13 cellular contexts compared by ENCODE assay signal in the genomic region with DNA sequence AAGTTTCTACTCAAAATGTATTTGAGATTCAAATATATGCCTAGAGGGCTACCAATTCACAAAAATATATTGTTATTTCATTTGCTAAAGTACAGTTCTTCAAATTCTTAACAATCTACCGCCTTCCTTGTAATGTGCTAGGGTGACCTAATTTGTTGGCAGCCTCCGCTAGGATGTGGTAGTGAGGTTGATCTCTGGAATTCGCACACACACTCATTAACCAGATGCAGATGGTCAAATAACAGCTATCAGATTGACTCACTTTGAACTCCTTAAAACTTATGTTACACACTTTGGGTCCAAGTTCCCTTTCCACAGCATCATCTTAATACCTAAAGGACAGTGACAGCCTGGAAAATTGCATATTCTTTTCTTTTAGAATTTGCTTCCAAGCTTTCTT.
A peak's percentile ranks its signal among the peaks of the same experiment; 100 is the strongest.
DNase-seq lines count a peak whose midpoint lies in the region; ATAC-seq, FAIRE-seq and TF ChIP-seq lines count a peak whose summit lies in the region.
"Had no signal": no experiment of that assay in that cellular context is flagged by ENCODE, and none has a peak within 500 bp of the region (broad histone marks: within the 10 kb centered on the region; RNA-seq: fewer than 3 reads in every experiment).

No MANE protein-coding gene starts in this region.

- H3K4me3 Mint-ChIP-seq in activated naive CD4-positive, alpha-beta T cell treated with anti-CD3 and anti-CD28 coated beads, Interleukin-2, amount 10 ng/mL, durations not matched to agents 7 days and 5 days, result no peak overlapping the region
- H3K4me3 Mint-ChIP-seq: stimulated activated memory B cell treated with anti-CD40 and anti-IgM and Interleukin-4, amounts not matched to agents 10 μg/mL and 1 μg/mL and 100 μg/mL, for 72 hours; WTC11 had no signal

- intact Hi-C loops in kidney (cut with DNase I), result no loop called here

- H3K27ac ChIP-seq in kidney (ENCODE audit: low read depth in 2 of 2, low read length in 2 of 2), result no peak overlapping the region
- H3K27ac ChIP-seq: heart right ventricle had no signal

- no peaks in the 10 kb centered on the region for H3K36me3 ChIP-seq in BJ (ENCODE audit: control insufficient read depth, insufficient read depth, low read length)
- H3K36me3 ChIP-seq in kidney (ENCODE audit: control insufficient read depth in 1 of 2, insufficient read depth in 2 of 2, low read length in 2 of 2), result no peaks in the 10 kb centered on the region
- H3K36me3 ChIP-seq: heart right ventricle had no signal

- H3K27ac Mint-ChIP-seq in activated naive CD4-positive, alpha-beta T cell treated with anti-CD3 and anti-CD28 coated beads, Interleukin-2, amount 10 ng/mL, durations not matched to agents 7 days and 5 days, result no peak overlapping the region
- H3K27ac Mint-ChIP-seq: stimulated activated memory B cell treated with anti-CD40 and anti-IgM and Interleukin-4, amounts not matched to agents 10 μg/mL and 1 μg/mL and 100 μg/mL, for 72 hours; WTC11 had no signal

- H3K4me3 ChIP-seq in BJ (ENCODE audit: low read depth, low read length) (no peak overlapping the region), epithelial cell of proximal tubule (ENCODE audit: low read depth, low read length) (no peak overlapping the region), kidney (ENCODE audit: low read length in 2 of 2) (no peak overlapping the region)
- H3K4me3 ChIP-seq: heart right ventricle had no signal

- ATAC-seq in HG03520 (IDR thresholded peaks at IDR 0.05; ENCODE audit: unreplicated experiment), result no peak
- ATAC-seq: stimulated activated memory B cell treated with anti-CD40 and anti-IgM and Interleukin-4, amounts not matched to agents 10 μg/mL and 1 μg/mL and 100 μg/mL, for 72 hours; WTC11 had no signal

- H3K9ac ChIP-seq in kidney (ENCODE audit: low read length in 2 of 2), result no peak overlapping the region

- H3K27me3 Mint-ChIP-seq in activated naive CD4-positive, alpha-beta T cell treated with anti-CD3 and anti-CD28 coated beads, Interleukin-2, amount 10 ng/mL, durations not matched to agents 7 days and 5 days, result no peaks in the 10 kb centered on the region
- H3K27me3 Mint-ChIP-seq: stimulated activated memory B cell treated with anti-CD40 and anti-IgM and Interleukin-4, amounts not matched to agents 10 μg/mL and 1 μg/mL and 100 μg/mL, for 72 hours had no signal

- no peak for FAIRE-seq in kidney (lab: Jason Lieb, UNC)

- peaks cover 0 to 7% of the 10 kb centered on the region in 2 donors for H3K4me1 ChIP-seq in kidney (ENCODE audit: control insufficient read depth in 1 of 2, insufficient read depth in 1 of 2, low read depth in 1 of 2, low read length in 2 of 2)
- H3K4me1 ChIP-seq: Caco-2, heart right ventricle had no signal

- no peaks in the 10 kb centered on the region for H3K9me3 ChIP-seq in kidney (ENCODE audit: control insufficient read depth in 1 of 2, low read length in 2 of 2)
- H3K9me3 ChIP-seq: Caco-2 had no signal

- no peaks in the 10 kb centered on the region for H3K36me3 Mint-ChIP-seq in activated naive CD4-positive, alpha-beta T cell treated with anti-CD3 and anti-CD28 coated beads, Interleukin-2, amount 10 ng/mL, durations not matched to agents 7 days and 5 days
- H3K36me3 Mint-ChIP-seq: stimulated activated memory B cell treated with anti-CD40 and anti-IgM and Interleukin-4, amounts not matched to agents 10 μg/mL and 1 μg/mL and 100 μg/mL, for 72 hours; WTC11 had no signal

- POLR2A ChIA-PET in BJ (lab: Charles Lee), result interaction anchor here (0.6 kb wide), 1 partner anchor 42 kb away, joined by 3 read pairs; no protein-coding TSS in a partner anchor

- no peaks in the 10 kb centered on the region for H3K4me1 Mint-ChIP-seq in activated naive CD4-positive, alpha-beta T cell treated with anti-CD3 and anti-CD28 coated beads, Interleukin-2, amount 10 ng/mL, durations not matched to agents 7 days and 5 days
- H3K4me1 Mint-ChIP-seq: stimulated activated memory B cell treated with anti-CD40 and anti-IgM and Interleukin-4, amounts not matched to agents 10 μg/mL and 1 μg/mL and 100 μg/mL, for 72 hours had no signal

- no peaks in the 10 kb centered on the region for H3K27me3 ChIP-seq in BJ (ENCODE audit: control insufficient read depth, insufficient read depth, low read length)
- H3K27me3 ChIP-seq: heart right ventricle had no signal

- CTCF ChIA-PET in BJ (lab: Yijun Ruan, JAX), result interaction anchor here (0.6 kb wide), 1 partner anchor 9 kb away, joined by 3 read pairs; no protein-coding TSS in a partner anchor
- CTCF ChIA-PET in activated naive CD4-positive, alpha-beta T cell treated with anti-CD3 and anti-CD28 coated beads, Interleukin-2, amount 10 ng/mL, durations not matched to agents 7 days and 5 days (lab: Charles Lee), result no interaction called here

- TF ChIP-seq CTCF in BJ (IDR thresholded peaks at IDR 0.05; ENCODE audit: insufficient read depth, low read depth, low read length) (no peak), epithelial cell of proximal tubule (conservative IDR thresholded peaks at IDR 0.05; ENCODE audit: low read depth, low read length) (peak; percentile 17), kidney (IDR thresholded peaks at IDR 0.05; ENCODE audit: borderline replicate concordance, extremely low read depth, insufficient read depth) (no peak)

- no peaks in the 10 kb centered on the region for H3K9me3 Mint-ChIP-seq in activated naive CD4-positive, alpha-beta T cell treated with anti-CD3 and anti-CD28 coated beads, Interleukin-2, amount 10 ng/mL, durations not matched to agents 7 days and 5 days

- peak; percentile 83 for DNase-seq in BJ (ENCODE audit: low read depth)
- peak; percentile 23 for DNase-seq in NCI-H446 treated with DMSO at 0.1 percent for 48 hours (lab: John Stamatoyannopoulos, UW)
- peak; percentile 90 for DNase-seq in epithelial cell of proximal tubule (ENCODE audit: low read depth)
- DNase-seq in myocyte (ENCODE audit: low read depth), result peak; percentile 90
- no peak for DNase-seq in GF-D8 (lab: John Stamatoyannopoulos, UW)
- no peak for DNase-seq in activated naive CD4-positive, alpha-beta T cell treated with anti-CD3 and anti-CD28 coated beads, Interleukin-2, amount 10 ng/mL, durations not matched to agents 7 days and 5 days
- no peak for DNase-seq in kidney
- DNase-seq: Caco-2, SHP77 had no signal

Comparison
In these comparisons a context has a peak if more than half of its experiments do, and no peak if none do; other contexts are left out.
1. DNase-seq: peak in BJ (single experiment), NCI-H446 treated with DMSO at 0.1 percent for 48 hours (single experiment), epithelial cell of proximal tubule (single experiment) and myocyte (single experiment); none in GF-D8 (single experiment), activated naive CD4-positive, alpha-beta T cell treated with anti-CD3 and anti-CD28 coated beads, Interleukin-2, amount 10 ng/mL, durations not matched to agents 7 days and 5 days (single experiment) and kidney (single experiment).